In the genomic region with DNA sequence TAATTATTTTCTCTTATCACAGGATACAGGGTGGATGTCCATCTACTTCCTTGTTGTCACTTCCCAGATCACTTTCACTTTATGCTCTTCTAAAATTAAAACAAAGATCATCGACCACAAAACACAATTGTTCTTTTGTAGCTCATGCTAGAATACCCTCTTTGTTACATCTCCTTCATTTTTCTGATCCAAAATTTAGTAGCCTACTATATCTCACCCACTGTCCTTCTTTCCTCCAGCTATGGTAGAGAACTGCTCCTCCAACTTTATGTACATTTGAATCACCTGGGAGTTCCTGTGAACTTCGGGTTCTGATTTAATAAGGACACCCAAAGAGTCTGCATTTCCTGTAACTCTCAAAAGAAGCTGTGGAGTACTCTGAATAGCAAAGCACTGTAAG, we compare ENCODE assay signal across 8 cellular contexts. TPM values are rescaled to one million over a fixed set of nuclear protein-coding genes. Genes with fewer than 3 reads are reported as not detected.
A peak's percentile ranks its signal among the peaks of the same experiment; 100 is the strongest.
DNase-seq lines count a peak whose midpoint lies in the region; ATAC-seq, FAIRE-seq and TF ChIP-seq lines count a peak whose summit lies in the region.

No MANE protein-coding gene starts in this region.

- WGBS in sigmoid colon, 2 donors = 27 to 37% methylated on average over 2 of the region's 2 CpGs

- H3K27me3 ChIP-seq in PC-9 (ENCODE audit: insufficient read depth, low read depth) (no peaks in the 10 kb centered on the region), endothelial cell of umbilical vein (ENCODE audit: control insufficient read depth in 2 of 2, insufficient read depth in 2 of 2, low read length in 2 of 2) (no peaks in the 10 kb centered on the region), sigmoid colon (no peaks in the 10 kb centered on the region)

- H3K4me1 ChIP-seq in PC-9 (replicated peaks; ENCODE audit: insufficient read depth) (peaks cover 27% of the 10 kb centered on the region), endothelial cell of umbilical vein (ENCODE audit: control insufficient read depth, extremely low read depth, insufficient read depth, low read length) (peaks cover 21% of the 10 kb centered on the region), sigmoid colon (peaks cover 0 to 19% (median 7%) of the 10 kb centered on the region in 4 donors)

- H3K36me3 ChIP-seq in PC-9 (ENCODE audit: low read depth) (no peaks in the 10 kb centered on the region), endothelial cell of umbilical vein (ENCODE audit: control insufficient read depth in 2 of 2, extremely low read depth in 1 of 2, insufficient read depth in 2 of 2, low read length in 2 of 2) (no peaks in the 10 kb centered on the region), sigmoid colon (no peaks in the 10 kb centered on the region)

- peaks cover 7% of the 10 kb centered on the region; the same call in 1 of the 2 replicates for H3F3A ChIP-seq in PC-9 (ENCODE audit: insufficient read depth, low read depth)

- H3K4me2 ChIP-seq in PC-9 (0 out of 2 replicates have a peak overlapping the region, but pooled peaks have one; percentile 4), endothelial cell of umbilical vein (ENCODE audit: insufficient read depth, low read length) (peak overlapping the region; percentile 29)

- FAIRE-seq in GM12892 (lab: Jason Lieb, UNC) (peak; percentile 62), endothelial cell of umbilical vein (lab: Jason Lieb, UNC) (no peak)

- no peak overlapping the region for H3K9ac ChIP-seq in endothelial cell of umbilical vein (replicated peaks; ENCODE audit: extremely low read depth, insufficient read depth, low read length)

- peaks cover 34% of the 10 kb centered on the region for H3K79me2 ChIP-seq in PC-9 (ENCODE audit: low read depth)
- peaks cover 29% of the 10 kb centered on the region for H3K79me2 ChIP-seq in endothelial cell of umbilical vein (ENCODE audit: control insufficient read depth, insufficient read depth, low read length)

- DNase-seq in GM12892 (ENCODE audit: insufficient read length) (no peak), PC-9 (no peak), endothelial cell of umbilical vein (ENCODE audit: low read depth, low spot score) (peak; percentile 6), sigmoid colon (no peak), middle frontal gyrus (ENCODE audit: extremely low spot score, low spot score) (no peak)
- no peak for DNase-seq in effector CD8-positive, alpha-beta T cell (lab: John Stamatoyannopoulos, UW)

- TF ChIP-seq POLR2A in GM12892 (IDR thresholded peaks at IDR 0.05; ENCODE audit: low read depth, low read length) = no peak
- no peak for TF ChIP-seq POLR2A in endothelial cell of umbilical vein (IDR thresholded peaks at IDR 0.05; ENCODE audit: low read depth, low read length)
- no peak for TF ChIP-seq POLR2A in sigmoid colon (IDR thresholded peaks at IDR 0.05)

- H2AFZ ChIP-seq in PC-9 = no peak overlapping the region
- peak overlapping the region; percentile 99 for H2AFZ ChIP-seq in endothelial cell of umbilical vein (ENCODE audit: low read depth, low read length)

- H3K9me3 ChIP-seq in PC-9 (ENCODE audit: insufficient read depth, low read depth) = peaks cover 5% of the 10 kb centered on the region; the same call in 1 of the 2 replicates
- H3K9me3 ChIP-seq in endothelial cell of umbilical vein (replicated peaks; ENCODE audit: control insufficient read depth, insufficient read depth, low read length) = no peaks in the 10 kb centered on the region
- no peaks in the 10 kb centered on the region for H3K9me3 ChIP-seq in sigmoid colon

- intact Hi-C loops in PC-9 (cut with micrococcal nuclease; ENCODE audit: unreplicated experiment) = loop anchor here (5.0 kb wide), 2 partner anchors 235 to 650 kb away; a partner anchor contains a TSS
- intact Hi-C loops in endothelial cell of umbilical vein (cut with micrococcal nuclease) = loop anchor here (5.0 to 10.0 kb wide), 2 partner anchors 495 to 1182 kb away; a partner anchor contains a TSS
- intact Hi-C loops in sigmoid colon (cut with DNase I) = loop anchor here (5.0 kb wide), 1 partner anchor 310 kb away; no protein-coding TSS in a partner anchor

- BruUV-seq in PC-9 (replicated peaks; lab: Mats Ljungman, UMichigan) = no TSS peak
- BruUV-seq in endothelial cell of umbilical vein (replicated peaks; lab: Mats Ljungman, UMichigan) = no TSS peak

- no peak for TF ChIP-seq EP300 in sigmoid colon (IDR thresholded peaks at IDR 0.05)

- H3K9me2 ChIP-seq in PC-9 (ENCODE audit: insufficient read depth) = no peaks in the 10 kb centered on the region

- H3K9me1 ChIP-seq in endothelial cell of umbilical vein (replicated peaks; ENCODE audit: control insufficient read depth, extremely low read depth, insufficient read depth, low read length) = no peaks in the 10 kb centered on the region

- no peak overlapping the region for H3K27ac ChIP-seq in PC-9
- no peak overlapping the region for H3K27ac ChIP-seq in endothelial cell of umbilical vein (ENCODE audit: insufficient read depth, low read depth, low read length)
- H3K27ac ChIP-seq in sigmoid colon = peak overlapping the region; percentile 91 to 97 (median 93)

- H3K4me3 ChIP-seq in PC-9 (no peak overlapping the region), endothelial cell of umbilical vein (replicated peaks in 1 of 3; ENCODE audit: insufficient read depth in 1 of 3, low read depth in 1 of 3, low read length in 3 of 3) (no peak overlapping the region), sigmoid colon (no peak overlapping the region)

- dilution Hi-C loops in endothelial cell of umbilical vein (cut with MboI; ENCODE audit: extremely low pct_ligation_motif_present, low sequenced_read_pairs) = no loop called here

- ATAC-seq in HG03571 (IDR thresholded peaks at IDR 0.05; ENCODE audit: unreplicated experiment) (no peak), HG02970 (IDR thresholded peaks at IDR 0.05; ENCODE audit: low FRiP score, unreplicated experiment) (no peak)

- CTCF ChIA-PET in PC-9 (lab: Charles Lee) = no interaction called here
- CTCF ChIA-PET in endothelial cell of umbilical vein (lab: Charles Lee) = interaction anchor here (1.1 to 4.6 kb wide), 4 partner anchors 288 to 354 kb away, joined by 3 to 42 read pairs (median 6); no protein-coding TSS in a partner anchor

- POLR2A ChIA-PET in PC-9 (lab: Charles Lee; ENCODE audit: unreplicated experiment) = interaction anchor here (0.6 kb wide), 1 partner anchor 232 kb away, joined by 3 read pairs; no protein-coding TSS in a partner anchor
- POLR2A ChIA-PET in endothelial cell of umbilical vein (lab: Charles Lee) = no interaction called here

- TF ChIP-seq CTCF in PC-9 (conservative IDR thresholded peaks at IDR 0.05) (no peak), endothelial cell of umbilical vein (IDR thresholded peaks at IDR 0.05; ENCODE audit: extremely low read depth in 1 of 2, insufficient read depth in 1 of 2, low read depth in 1 of 2, low read length in 2 of 2) (no peak), sigmoid colon (IDR thresholded peaks at IDR 0.05) (no peak)

- H4K20me1 ChIP-seq in PC-9 (ENCODE audit: insufficient read depth) (peaks cover 5% of the 10 kb centered on the region; the same call in 1 of the 2 replicates), endothelial cell of umbilical vein (replicated peaks; ENCODE audit: control insufficient read depth, extremely low read depth, insufficient read depth, low read length) (no peaks in the 10 kb centered on the region)

TF ChIP-seq in endothelial cell of umbilical vein, 7 proteins besides CTCF, POLR2A, EP300 and RAD21:
- TF ChIP-seq EZH2 (IDR thresholded peaks at IDR 0.05; ENCODE audit: borderline replicate concordance, low read depth, low read length, severe bottlenecking) (no peak), GATA2 (IDR thresholded peaks at IDR 0.05; ENCODE audit: insufficient read depth, insufficient read length, low read depth, low read length) (no peak), JUN (IDR thresholded peaks at IDR 0.05; ENCODE audit: borderline replicate concordance, insufficient read depth, insufficient read length, low read depth) (no peak), POLR2AphosphoS5 (IDR thresholded peaks at IDR 0.05; ENCODE audit: insufficient read depth, low read depth, low read length) (no peak), MYC (IDR thresholded peaks at IDR 0.05; ENCODE audit: low read depth, low read length) (no peak), FOS (IDR thresholded peaks at IDR 0.05; ENCODE audit: borderline replicate concordance, insufficient read depth, low read length) (no peak)
- TF ChIP-seq, protein P1, sequence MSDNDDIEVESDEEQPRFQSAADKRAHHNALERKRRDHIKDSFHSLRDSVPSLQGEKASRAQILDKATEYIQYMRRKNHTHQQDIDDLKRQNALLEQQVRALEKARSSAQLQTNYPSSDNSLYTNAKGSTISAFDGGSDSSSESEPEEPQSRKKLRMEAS (IDR thresholded peaks at IDR 0.05; ENCODE audit: insufficient read depth, insufficient read length) = no peak

RNA-seq across cellular contexts. Expression of a gene that starts 1.2 kb away (rescaled TPM):
- polyA plus RNA-seq in GM12892 (2012; ENCODE audit: missing spikeins) = 33.9 TPM
- total RNA-seq in PC-9 (2021) (46.4 and 61.3 TPM in 2 replicates), endothelial cell of umbilical vein (29.3 and 31.8 TPM in 2 replicates), sigmoid colon (10 to 100 TPM; 41.8 to 76.0 (median 49.8) TPM)
- polyA plus RNA-seq in endothelial cell of umbilical vein (3.3 and 4.8 TPM in 2 replicates), sigmoid colon (10 to 100 TPM in 1 of 3 donors, 1 to 10 TPM in 2; 9.0 to 13.2 (median 9.2) TPM)
- polyA plus RNA-seq in endothelial cell of umbilical vein (2011; cell fraction: cytosol; rRNA removed) = 5.2 and 6.8 TPM in 2 replicates
- polyA plus RNA-seq in endothelial cell of umbilical vein (2011; cell fraction: nucleus; rRNA removed) = 14.4 and 17.2 TPM in 2 replicates
- polyA plus RNA-seq in endothelial cell of umbilical vein (2012) = 9.2 and 13.9 TPM in 2 replicates
- 8.4 and 15.3 TPM in 2 replicates for polyA minus RNA-seq in endothelial cell of umbilical vein
- polyA minus RNA-seq in endothelial cell of umbilical vein (2011; cell fraction: cytosol; rRNA and poly(A)+ RNA removed) = 14.4 TPM
- 44.0 and 47.0 TPM in 2 replicates for polyA minus RNA-seq in endothelial cell of umbilical vein (2011; cell fraction: nucleus; rRNA and poly(A)+ RNA removed)

Comparison
In these comparisons a context has a peak if more than half of its experiments do, and no peak if none do; other contexts are left out.
1. H3K27ac ChIP-seq: peak in sigmoid colon (4 of 4); none in PC-9 (single experiment) and endothelial cell of umbilical vein (single experiment).